23 cellular contexts compared by ENCODE assay signal in the genomic region with DNA sequence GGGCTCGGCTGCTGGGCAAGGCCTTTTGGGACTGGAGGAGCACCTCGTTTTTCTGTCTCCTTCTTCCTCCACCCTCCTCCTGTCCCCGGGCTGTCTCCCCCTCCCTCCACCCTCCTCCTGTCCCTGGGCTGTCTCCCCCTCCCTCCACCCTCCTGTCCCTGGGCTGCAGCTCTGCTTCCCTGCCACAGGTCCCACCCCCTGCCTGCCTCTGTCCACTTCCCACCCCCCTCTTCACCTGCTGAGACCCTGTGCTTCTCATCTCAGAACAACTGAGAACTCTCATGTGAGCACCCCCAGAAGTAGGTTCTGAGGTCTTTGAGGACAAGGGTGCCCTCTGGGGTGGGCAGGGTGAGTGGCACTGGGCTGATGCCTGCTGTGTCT. TPM values are rescaled to one million over a fixed set of nuclear protein-coding genes. Genes with fewer than 3 reads are reported as not detected.
A peak's percentile ranks its signal among the peaks of the same experiment; 100 is the strongest.
DNase-seq lines count a peak whose midpoint lies in the region; ATAC-seq and TF ChIP-seq lines count a peak whose summit lies in the region.
"Had no signal": no experiment of that assay in that cellular context is flagged by ENCODE, and none has a peak within 500 bp of the region (broad histone marks: within the 10 kb centered on the region; RNA-seq: fewer than 3 reads in every experiment).

No MANE protein-coding gene starts in this region.

- peaks cover 39% of the 10 kb centered on the region for H3K36me3 ChIP-seq in osteoblast (ENCODE audit: insufficient read depth, low read length)

- DNase-seq in activated naive CD4-positive, alpha-beta T cell treated with anti-CD3 and anti-CD28 coated beads, Interleukin-2, amount 10 ng/mL, durations not matched to agents 7 days and 5 days = no peak
- no peak for DNase-seq in activated naive CD4-positive, alpha-beta T cell (lab: John Stamatoyannopoulos, UW)
- no peak for DNase-seq in CD4-positive, alpha-beta T cell
- DNase-seq in T-cell (no peak), osteoblast (ENCODE audit: insufficient read length, low spot score, missing footprints) (peak; percentile 68), NCI-H1105 (lab: John Stamatoyannopoulos, UW) (no peak)
- DNase-seq in activated CD4-positive, alpha-beta T cell treated with anti-CD3 and anti-CD28 coated beads, Interleukin-2, amount 10 ng/mL, durations not matched to agents 24 days and 14 days = no peak
- DNase-seq: activated CD4-positive, CD25-positive, alpha-beta regulatory T cell treated with anti-CD3 and anti-CD28 coated beads, Interleukin-2, amount 50 U/mL, for 72 hours; cerebellar nuclear complex; mesendoderm; NCI-H1105 treated with DMSO at 0.1 percent for 48 hours; NCI-H2029 treated with DMSO at 0.1 percent for 48 hours; NCI-H226; NCI-H774; nucleus accumbens; small intestine had no signal

- CTCF ChIA-PET in activated naive CD4-positive, alpha-beta T cell treated with anti-CD3 and anti-CD28 coated beads, Interleukin-2, amount 10 ng/mL, durations not matched to agents 7 days and 5 days (lab: Charles Lee) = interaction anchor here (1.3 kb wide), 1 partner anchor 15 kb away, joined by 4 read pairs; no protein-coding TSS in a partner anchor
- CTCF ChIA-PET in CD4-positive, alpha-beta T cell (lab: Charles Lee) = no interaction called here
- CTCF ChIA-PET in T-cell (lab: Charles Lee) = interaction anchor here in 1 of 2 donors (0.6 kb wide), 1 partner anchor 186 kb away, joined by 8 read pairs; no protein-coding TSS in a partner anchor

- H3K4me2 ChIP-seq in osteoblast (ENCODE audit: insufficient read depth, low read length) = no peak overlapping the region

- H3K27me3 ChIP-seq in CD4-positive, alpha-beta T cell (ENCODE audit: control insufficient read depth, insufficient read depth, low read length) = no peaks in the 10 kb centered on the region
- no peaks in the 10 kb centered on the region for H3K27me3 ChIP-seq in osteoblast (ENCODE audit: insufficient read depth, low read length)

- peaks cover 25% of the 10 kb centered on the region for H3K4me1 ChIP-seq in osteoblast (ENCODE audit: insufficient read depth, low read length)

- TF ChIP-seq CTCF in CD4-positive, alpha-beta T cell (IDR thresholded peaks at IDR 0.05) = no peak
- no peak for TF ChIP-seq CTCF in osteoblast (IDR thresholded peaks at IDR 0.05; ENCODE audit: extremely low read depth, low read depth, low read length)

- H3K4me1 Mint-ChIP-seq in activated naive CD4-positive, alpha-beta T cell treated with anti-CD3 and anti-CD28 coated beads, Interleukin-2, amount 10 ng/mL, durations not matched to agents 7 days and 5 days = peaks cover 40% of the 10 kb centered on the region
- peaks cover 17% of the 10 kb centered on the region for H3K4me1 Mint-ChIP-seq in CD4-positive, alpha-beta T cell (ENCODE audit: low read depth)
- H3K4me1 Mint-ChIP-seq in T-cell = peaks cover 23 to 35% (median 32%) of the 10 kb centered on the region in 3 donors
- H3K4me1 Mint-ChIP-seq in activated CD4-positive, alpha-beta T cell treated with anti-CD3 and anti-CD28 coated beads, Interleukin-2, amount 10 ng/mL, durations not matched to agents 24 days and 14 days = peaks cover 9% of the 10 kb centered on the region

- peak overlapping the region; percentile 59 for H3K27ac Mint-ChIP-seq in activated naive CD4-positive, alpha-beta T cell treated with anti-CD3 and anti-CD28 coated beads, Interleukin-2, amount 10 ng/mL, durations not matched to agents 7 days and 5 days
- peak overlapping the region; percentile 35 for H3K27ac Mint-ChIP-seq in CD4-positive, alpha-beta T cell
- peak overlapping the region in 1 of 2 donors; percentile 41 for H3K27ac Mint-ChIP-seq in T-cell
- H3K27ac Mint-ChIP-seq in activated CD4-positive, alpha-beta T cell treated with anti-CD3 and anti-CD28 coated beads, Interleukin-2, amount 10 ng/mL, durations not matched to agents 24 days and 14 days = no peak overlapping the region
- H3K27ac Mint-ChIP-seq: activated naive CD8-positive, alpha-beta T cell treated with anti-CD3 and anti-CD28 coated beads, Interleukin-2, amount 10 ng/mL, durations not matched to agents 7 days and 5 days had no signal

- ATAC-seq in CD4-positive, alpha-beta T cell (ENCODE audit: poor library complexity) = no peak
- no peak for ATAC-seq in T-cell (replicated peaks in 1 of 4)
- no peak for ATAC-seq in HG02610 (IDR thresholded peaks at IDR 0.05; ENCODE audit: unreplicated experiment)

- H3K27ac ChIP-seq in CD4-positive, alpha-beta T cell (ENCODE audit: low read depth, low read length) = no peak overlapping the region
- H3K27ac ChIP-seq in osteoblast (ENCODE audit: low read depth, low read length) = no peak overlapping the region

- H3K79me2 ChIP-seq in osteoblast (ENCODE audit: insufficient read depth, low read length) = peaks cover 14% of the 10 kb centered on the region

- H3K4me3 ChIP-seq in osteoblast (ENCODE audit: insufficient read depth, low read length) = no peak overlapping the region

- no peaks in the 10 kb centered on the region for H3K9me3 ChIP-seq in CD4-positive, alpha-beta T cell (ENCODE audit: control insufficient read depth, low read length)
- no peaks in the 10 kb centered on the region for H3K9me3 ChIP-seq in osteoblast (ENCODE audit: low read depth, low read length)

- POLR2A ChIA-PET in CD4-positive, alpha-beta T cell (lab: Charles Lee) = interaction anchor here (1.2 kb wide), 1 partner anchor 16 kb away, joined by 3 read pairs; a partner anchor contains a TSS
- POLR2A ChIA-PET in T-cell (lab: Charles Lee) = interaction anchor here in 1 of 2 donors (0.6 kb wide), 1 partner anchor 534 kb away, joined by 3 read pairs; no protein-coding TSS in a partner anchor

- H3K27me3 Mint-ChIP-seq in activated naive CD4-positive, alpha-beta T cell treated with anti-CD3 and anti-CD28 coated beads, Interleukin-2, amount 10 ng/mL, durations not matched to agents 7 days and 5 days = peaks cover 14% of the 10 kb centered on the region
- H3K27me3 Mint-ChIP-seq in CD4-positive, alpha-beta T cell = peaks cover 1% of the 10 kb centered on the region
- peaks cover 0 to 10% of the 10 kb centered on the region in 2 donors for H3K27me3 Mint-ChIP-seq in T-cell
- no peaks in the 10 kb centered on the region for H3K27me3 Mint-ChIP-seq in activated CD4-positive, alpha-beta T cell treated with anti-CD3 and anti-CD28 coated beads, Interleukin-2, amount 10 ng/mL, durations not matched to agents 24 days and 14 days
- H3K27me3 Mint-ChIP-seq: activated naive CD8-positive, alpha-beta T cell treated with anti-CD3 and anti-CD28 coated beads, Interleukin-2, amount 10 ng/mL, durations not matched to agents 7 days and 5 days had no signal

- intact Hi-C loops in CD4-positive, alpha-beta T cell (cut with DNase I, micrococcal nuclease) = no loop called here
- intact Hi-C loops in activated CD4-positive, alpha-beta T cell treated with anti-CD3 and anti-CD28 coated beads, Interleukin-2, amount 10 ng/mL, durations not matched to agents 24 days and 14 days (cut with micrococcal nuclease) = no loop called here

- no peak overlapping the region for H3K4me3 Mint-ChIP-seq in activated naive CD4-positive, alpha-beta T cell treated with anti-CD3 and anti-CD28 coated beads, Interleukin-2, amount 10 ng/mL, durations not matched to agents 7 days and 5 days
- H3K4me3 Mint-ChIP-seq in CD4-positive, alpha-beta T cell = no peak overlapping the region
- peak overlapping the region in 2 of 3 donors; percentile 5 to 49 for H3K4me3 Mint-ChIP-seq in T-cell
- H3K4me3 Mint-ChIP-seq in activated CD4-positive, alpha-beta T cell treated with anti-CD3 and anti-CD28 coated beads, Interleukin-2, amount 10 ng/mL, durations not matched to agents 24 days and 14 days = no peak overlapping the region
- H3K4me3 Mint-ChIP-seq: activated naive CD8-positive, alpha-beta T cell treated with anti-CD3 and anti-CD28 coated beads, Interleukin-2, amount 10 ng/mL, durations not matched to agents 7 days and 5 days; CD14-positive monocyte; H9 had no signal

- no peaks in the 10 kb centered on the region for H3K9me3 Mint-ChIP-seq in activated naive CD4-positive, alpha-beta T cell treated with anti-CD3 and anti-CD28 coated beads, Interleukin-2, amount 10 ng/mL, durations not matched to agents 7 days and 5 days
- H3K9me3 Mint-ChIP-seq in CD4-positive, alpha-beta T cell = no peaks in the 10 kb centered on the region
- no peaks in the 10 kb centered on the region for H3K9me3 Mint-ChIP-seq in T-cell
- no peaks in the 10 kb centered on the region for H3K9me3 Mint-ChIP-seq in activated CD4-positive, alpha-beta T cell treated with anti-CD3 and anti-CD28 coated beads, Interleukin-2, amount 10 ng/mL, durations not matched to agents 24 days and 14 days
- H3K9me3 Mint-ChIP-seq: activated naive CD8-positive, alpha-beta T cell treated with anti-CD3 and anti-CD28 coated beads, Interleukin-2, amount 10 ng/mL, durations not matched to agents 7 days and 5 days; CD14-positive monocyte; H9 had no signal

- peaks cover 11% of the 10 kb centered on the region for H4K20me1 ChIP-seq in osteoblast (ENCODE audit: insufficient read depth, low read length)

- H3K36me3 Mint-ChIP-seq in activated naive CD4-positive, alpha-beta T cell treated with anti-CD3 and anti-CD28 coated beads, Interleukin-2, amount 10 ng/mL, durations not matched to agents 7 days and 5 days = peaks cover 31% of the 10 kb centered on the region
- H3K36me3 Mint-ChIP-seq in CD4-positive, alpha-beta T cell (ENCODE audit: low read depth) = peaks cover 33% of the 10 kb centered on the region
- peaks cover 20% of the 10 kb centered on the region for H3K36me3 Mint-ChIP-seq in T-cell
- peaks cover 26% of the 10 kb centered on the region for H3K36me3 Mint-ChIP-seq in activated CD4-positive, alpha-beta T cell treated with anti-CD3 and anti-CD28 coated beads, Interleukin-2, amount 10 ng/mL, durations not matched to agents 24 days and 14 days (ENCODE audit: low read depth)

- H2AFZ ChIP-seq in osteoblast (ENCODE audit: low read length) = no peak overlapping the region

RNA-seq across cellular contexts. Expression of a gene that starts 5.8 kb away (rescaled TPM):
- total RNA-seq in CD4-positive, alpha-beta T cell = under 1 TPM; 0.67 to 0.80 TPM
- 1 to 10 TPM; 2.2 to 5.6 (median 3.2) TPM for total RNA-seq in T-cell
- total RNA-seq in osteoblast = 0.29 and 2.5 TPM in 2 replicates
- 10.3 and 11.4 TPM in 2 replicates for total RNA-seq in activated CD4-positive, alpha-beta T cell treated with anti-CD3 and anti-CD28 coated beads, Interleukin-2, amount 10 ng/mL, durations not matched to agents 24 days and 14 days

RNA-seq across cellular contexts. Expression of a gene that starts 16.6 kb away (rescaled TPM):
- 10 to 100 TPM; 20.7 to 21.2 TPM for total RNA-seq in CD4-positive, alpha-beta T cell
- total RNA-seq in T-cell = 10 to 100 TPM; 36.1 to 62.2 (median 58.8) TPM
- total RNA-seq in osteoblast = 46.0 and 47.4 TPM in 2 replicates
- total RNA-seq in activated CD4-positive, alpha-beta T cell treated with anti-CD3 and anti-CD28 coated beads, Interleukin-2, amount 10 ng/mL, durations not matched to agents 24 days and 14 days = 72.4 and 75.3 TPM in 2 replicates

RNA-seq across cellular contexts. Expression of a gene that starts 20.6 kb away (rescaled TPM):
- total RNA-seq in CD4-positive, alpha-beta T cell = not detected
- total RNA-seq in T-cell (under 1 TPM in 1 of 5 donors, not detected in 4; 0.54 TPM), osteoblast (0.36 TPM in 1 of 2 replicates, not detected in the other)
- total RNA-seq in activated CD4-positive, alpha-beta T cell treated with anti-CD3 and anti-CD28 coated beads, Interleukin-2, amount 10 ng/mL, durations not matched to agents 24 days and 14 days = 0.54 and 0.99 TPM in 2 replicates
- total RNA-seq: activated CD8-positive, alpha-beta memory T cell treated with anti-CD3 and anti-CD28 coated beads for 36 hours; activated naive CD8-positive, alpha-beta T cell treated with anti-CD3 and anti-CD28 coated beads, Interleukin-2, amount 10 ng/mL, durations not matched to agents 7 days and 5 days; H9; myocyte; temporal lobe had no signal

RNA-seq across cellular contexts. Expression of a gene that starts 30.4 kb away (rescaled TPM):
- 1 to 10 TPM in 1 of 2 experiments, under 1 TPM in 1; 0.96 to 1.4 TPM for total RNA-seq in CD4-positive, alpha-beta T cell
- 1 to 10 TPM in 4 of 5 donors, under 1 TPM in 1; 0.55 to 2.7 (median 1.7) TPM for total RNA-seq in T-cell
- total RNA-seq in osteoblast = under 0.01 TPM in 2 replicates
- total RNA-seq in activated CD4-positive, alpha-beta T cell treated with anti-CD3 and anti-CD28 coated beads, Interleukin-2, amount 10 ng/mL, durations not matched to agents 24 days and 14 days = 12.9 and 13.4 TPM in 2 replicates

RNA-seq across cellular contexts. Expression of a gene that starts 30.6 kb away (rescaled TPM):
- total RNA-seq in CD4-positive, alpha-beta T cell = 10 to 100 TPM; 93.8 to 98.2 TPM
- 100 to 1,000 TPM in 2 of 5 donors, 10 to 100 TPM in 3; 50.6 to 118 (median 95.3) TPM for total RNA-seq in T-cell
- 67.7 and 74.0 TPM in 2 replicates for total RNA-seq in osteoblast
- total RNA-seq in activated CD4-positive, alpha-beta T cell treated with anti-CD3 and anti-CD28 coated beads, Interleukin-2, amount 10 ng/mL, durations not matched to agents 24 days and 14 days = 292 and 299 TPM in 2 replicates

Comparison
In these comparisons a context has a peak if more than half of its experiments do, and no peak if none do; other contexts are left out.
1. H3K4me3 Mint-ChIP-seq: peak in T-cell (2 of 3); none in activated naive CD4-positive, alpha-beta T cell treated with anti-CD3 and anti-CD28 coated beads, Interleukin-2, amount 10 ng/mL, durations not matched to agents 7 days and 5 days (single experiment), CD4-positive, alpha-beta T cell (single experiment) and activated CD4-positive, alpha-beta T cell treated with anti-CD3 and anti-CD28 coated beads, Interleukin-2, amount 10 ng/mL, durations not matched to agents 24 days and 14 days (single experiment).